In genomic region chr2:38740851-38741541, GRCh38 we compare ENCODE assay signal across 8 cellular contexts.
DNase-seq lines count a peak whose midpoint lies in the region; ATAC-seq and TF ChIP-seq lines count a peak whose summit lies in the region.

No MANE protein-coding gene starts in this region.

- H3K9me2 ChIP-seq in Loucy (replicated peaks; ENCODE audit: low read depth, low read length), result no peaks in the 10 kb centered on the region

- H3K4me2 ChIP-seq in Loucy (ENCODE audit: low read depth, low read length, poor library complexity, severe bottlenecking) (no peak overlapping the region), parathyroid adenoma (ENCODE audit: low read length) (no peak overlapping the region)

- TF ChIP-seq CTCF in Loucy (conservative IDR thresholded peaks at IDR 0.05; ENCODE audit: low read length), result peak; percentile 61
- peak; percentile 67 for TF ChIP-seq CTCF in VCaP (conservative IDR thresholded peaks at IDR 0.05)
- peak; percentile 43 for TF ChIP-seq CTCF in fibroblast of pulmonary artery (IDR thresholded peaks at IDR 0.05; ENCODE audit: low read length, missing control alignments)
- peak; percentile 73 for TF ChIP-seq CTCF in parathyroid adenoma (IDR thresholded peaks at IDR 0.05)

- H3F3A ChIP-seq in Loucy (ENCODE audit: low read depth), result peaks cover 33% of the 10 kb centered on the region; the same call in 1 of the 2 replicates

- peaks cover 71% of the 10 kb centered on the region for H3K79me2 ChIP-seq in Loucy (ENCODE audit: insufficient read depth, low read length)
- no peaks in the 10 kb centered on the region for H3K79me2 ChIP-seq in parathyroid adenoma

- ATAC-seq in HG02759 (IDR thresholded peaks at IDR 0.05; ENCODE audit: unreplicated experiment) (no peak), HG03159 (IDR thresholded peaks at IDR 0.05; ENCODE audit: unreplicated experiment) (no peak), GM21360 (IDR thresholded peaks at IDR 0.05; ENCODE audit: unreplicated experiment) (no peak)

- H3K4me3 ChIP-seq in Loucy (ENCODE audit: low read length, poor library complexity, severe bottlenecking), result no peak overlapping the region
- no peak overlapping the region for H3K4me3 ChIP-seq in fibroblast of pulmonary artery (replicated peaks; ENCODE audit: low read depth, low read length)
- H3K4me3 ChIP-seq in parathyroid adenoma (ENCODE audit: low read depth, low read length), result no peak overlapping the region

- DNase-seq in ELR (ENCODE audit: low read depth) (peak; percentile 72), fibroblast of pulmonary artery (ENCODE audit: low read depth) (peak; percentile 73)

- H3K36me3 ChIP-seq in Loucy (ENCODE audit: insufficient read depth, low read length) (peaks cover 64% of the 10 kb centered on the region), parathyroid adenoma (ENCODE audit: control insufficient read depth, insufficient read depth, low read length) (no peaks in the 10 kb centered on the region)

- no peaks in the 10 kb centered on the region for H3K27me3 ChIP-seq in Loucy (ENCODE audit: insufficient read depth, low read length, poor library complexity, severe bottlenecking)
- H3K27me3 ChIP-seq in parathyroid adenoma (ENCODE audit: control insufficient read depth, insufficient read depth, low read length), result no peaks in the 10 kb centered on the region

- no peaks in the 10 kb centered on the region for H3K9me3 ChIP-seq in Loucy (ENCODE audit: insufficient read depth, low read depth, low read length)
- peaks cover 2% of the 10 kb centered on the region for H3K9me3 ChIP-seq in parathyroid adenoma (ENCODE audit: control insufficient read depth, low read length)

- H3K4me1 ChIP-seq in Loucy (ENCODE audit: insufficient read depth, low read length, poor library complexity, severe bottlenecking) (peaks cover 24% of the 10 kb centered on the region), parathyroid adenoma (no peaks in the 10 kb centered on the region)

- H2AFZ ChIP-seq in Loucy (ENCODE audit: low read length) (no peak overlapping the region), parathyroid adenoma (no peak overlapping the region)

- H4K20me1 ChIP-seq in Loucy (ENCODE audit: insufficient read depth, low read length, poor library complexity, severe bottlenecking), result peaks cover 56% of the 10 kb centered on the region

- peak overlapping the region; percentile 25; the same call in 1 of the 2 replicates for H3K27ac ChIP-seq in VCaP
- H3K27ac ChIP-seq in parathyroid adenoma, result no peak overlapping the region

- no peak overlapping the region for H3K9ac ChIP-seq in Loucy (ENCODE audit: low read depth, low read length, poor library complexity, severe bottlenecking)
- no peak overlapping the region for H3K9ac ChIP-seq in parathyroid adenoma
